Comparison of ENCODE assay signal across 1 cellular context in the genomic region with DNA sequence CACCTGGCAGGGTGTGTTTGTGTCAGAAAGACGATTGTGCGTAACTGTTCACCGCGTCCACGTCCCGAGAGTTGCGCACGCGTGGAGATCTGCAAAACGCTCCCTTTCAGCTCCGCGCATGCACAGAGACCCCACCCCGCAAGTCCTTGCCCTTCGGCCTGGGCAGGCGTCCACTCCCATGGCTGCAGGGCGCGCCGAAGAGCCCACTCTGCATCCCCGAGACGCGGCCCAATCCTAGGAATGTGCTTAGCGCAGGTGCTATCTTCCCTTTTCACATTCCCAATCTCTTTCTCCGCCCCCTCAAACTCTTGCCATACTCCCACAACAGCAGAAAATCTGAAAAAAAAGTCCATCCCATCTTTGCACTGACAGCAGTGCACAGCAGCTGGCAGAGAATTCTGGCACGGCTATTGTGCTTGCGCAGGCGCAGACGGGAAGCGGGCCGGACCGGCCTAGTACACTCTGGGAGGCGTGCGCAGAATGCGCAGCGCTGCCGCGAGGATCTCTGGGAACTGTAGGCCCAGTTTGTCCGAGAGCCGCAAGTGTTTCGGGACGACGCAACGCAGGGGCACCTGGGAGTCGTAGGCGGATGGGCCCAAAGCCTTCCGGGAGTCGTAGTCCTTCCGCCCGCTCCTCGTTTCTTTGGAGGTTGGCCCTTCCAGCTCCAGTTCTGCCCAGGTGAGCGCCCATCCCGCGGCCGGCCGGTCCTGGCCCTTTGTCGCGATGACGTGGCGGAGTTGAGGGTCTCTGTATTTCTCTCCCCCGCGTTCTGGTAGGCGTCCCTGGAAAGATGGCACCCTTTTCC.
TF ChIP-seq lines count a peak whose summit lies in the region.

No MANE protein-coding gene starts in this region.

TF ChIP-seq in HCT116, 20 proteins besides CTCF, POLR2A, EP300 and RAD21 (continued from another document):
- TF ChIP-seq EZH2phosphoT487 (IDR thresholded peaks at IDR 0.05; ENCODE audit: borderline replicate concordance), result no peak
- TF ChIP-seq POLR2AphosphoS5 (IDR thresholded peaks at IDR 0.05; ENCODE audit: low read depth, low read length), result peak; percentile 43
- no peak for TF ChIP-seq MAX (IDR thresholded peaks at IDR 0.05)
